Comparison of ENCODE assay signal across 21 cellular contexts in genomic region chr1:29744684-29745490, GRCh38.
"Had no signal": no experiment of that assay in that cellular context is flagged by ENCODE, and none has a peak within 500 bp of the region (broad histone marks: within the 10 kb centered on the region; RNA-seq: fewer than 3 reads in every experiment).

No MANE protein-coding gene starts in this region.

- ATAC-seq: activated CD8-positive, alpha-beta T cell treated with anti-CD3 and anti-CD28 coated beads, Interleukin-2, amount 10 ng/mL, durations not matched to agents 7 days and 5 days; T-cell had no signal

- H3K27ac Mint-ChIP-seq: activated CD8-positive, alpha-beta T cell treated with anti-CD3 and anti-CD28 coated beads, Interleukin-2, amount 10 ng/mL, durations not matched to agents 7 days and 5 days; activated naive CD4-positive, alpha-beta T cell treated with anti-CD3 and anti-CD28 coated beads, Interleukin-2, amount 50 U/mL, for 24 hours; T-cell had no signal

- H3K4me1 Mint-ChIP-seq: activated naive CD4-positive, alpha-beta T cell treated with anti-CD3 and anti-CD28 coated beads, Interleukin-2, amount 50 U/mL, for 24 hours; T-cell had no signal

- H3K4me1 ChIP-seq: breast epithelium had no signal

- H3K4me3 ChIP-seq: breast epithelium had no signal

- H3K9me3 ChIP-seq: breast epithelium had no signal

- H3K36me3 ChIP-seq: breast epithelium had no signal

- DNase-seq: activated CD4-positive, alpha-beta T cell treated with anti-CD3 and anti-CD28 coated beads for 48 hours; activated CD4-positive, alpha-beta T cell treated with anti-CD3 and anti-CD28 coated beads, Interleukin-2, amount 50 U/mL, for 4 hours; activated CD4-positive, CD25-positive, alpha-beta regulatory T cell treated with anti-CD3 and anti-CD28 coated beads, Interleukin-2, amount 50 U/mL, for 72 hours; activated CD8-positive, alpha-beta memory T cell treated with anti-CD3 and anti-CD28 coated beads, Interleukin-2, amount 50 U/mL, for 48 hours; activated CD8-positive, alpha-beta T cell treated with anti-CD3 and anti-CD28 coated beads, Interleukin-2, amount 10 ng/mL, durations not matched to agents 7 days and 5 days; activated T-cell treated with anti-CD3 and anti-CD28 coated beads, Interleukin-2, amount 50 U/mL, for 1 hour; aorta; central memory CD4-positive, alpha-beta T cell; KG1; NCI-H1092; NCI-H1417; NCI-H1694; NCI-H2029 treated with DMSO at 0.1 percent for 48 hours; NCI-H345; NCI-H510A; NCI-H526 treated with DMSO at 0.1 percent for 48 hours; SIG-M5; T-cell; T-helper 2 cell had no signal

- H3K9me3 Mint-ChIP-seq: activated naive CD4-positive, alpha-beta T cell treated with anti-CD3 and anti-CD28 coated beads, Interleukin-2, amount 50 U/mL, for 24 hours; T-cell had no signal

- H3K4me3 Mint-ChIP-seq: activated CD8-positive, alpha-beta T cell treated with anti-CD3 and anti-CD28 coated beads, Interleukin-2, amount 10 ng/mL, durations not matched to agents 7 days and 5 days; activated naive CD4-positive, alpha-beta T cell treated with anti-CD3 and anti-CD28 coated beads, Interleukin-2, amount 50 U/mL, for 24 hours; T-cell had no signal

- H3K27ac ChIP-seq: breast epithelium had no signal

- H3K36me3 Mint-ChIP-seq: activated naive CD4-positive, alpha-beta T cell treated with anti-CD3 and anti-CD28 coated beads, Interleukin-2, amount 50 U/mL, for 24 hours; T-cell had no signal
